Comparison of ENCODE assay signal across 8 cellular contexts in genomic region chr19:10270616-10271394, GRCh38. TPM values are rescaled to one million over a fixed set of nuclear protein-coding genes. Genes with fewer than 3 reads are reported as not detected.
A peak's percentile ranks its signal among the peaks of the same experiment; 100 is the strongest.
DNase-seq lines count a peak whose midpoint lies in the region; ATAC-seq and TF ChIP-seq lines count a peak whose summit lies in the region.

A gene with protein sequence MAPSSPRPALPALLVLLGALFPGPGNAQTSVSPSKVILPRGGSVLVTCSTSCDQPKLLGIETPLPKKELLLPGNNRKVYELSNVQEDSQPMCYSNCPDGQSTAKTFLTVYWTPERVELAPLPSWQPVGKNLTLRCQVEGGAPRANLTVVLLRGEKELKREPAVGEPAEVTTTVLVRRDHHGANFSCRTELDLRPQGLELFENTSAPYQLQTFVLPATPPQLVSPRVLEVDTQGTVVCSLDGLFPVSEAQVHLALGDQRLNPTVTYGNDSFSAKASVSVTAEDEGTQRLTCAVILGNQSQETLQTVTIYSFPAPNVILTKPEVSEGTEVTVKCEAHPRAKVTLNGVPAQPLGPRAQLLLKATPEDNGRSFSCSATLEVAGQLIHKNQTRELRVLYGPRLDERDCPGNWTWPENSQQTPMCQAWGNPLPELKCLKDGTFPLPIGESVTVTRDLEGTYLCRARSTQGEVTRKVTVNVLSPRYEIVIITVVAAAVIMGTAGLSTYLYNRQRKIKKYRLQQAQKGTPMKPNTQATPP (plus strand): TSS chr19:10271120. CDS start chr19:10271160, 40 bp downstream.

- H3K27me3 ChIP-seq in SK-N-SH (ENCODE audit: insufficient read depth) (no peaks in the 10 kb centered on the region), cardiac muscle cell (peaks cover 33% of the 10 kb centered on the region)

- H3K79me2 ChIP-seq in SK-N-SH (ENCODE audit: insufficient read depth) = no peaks in the 10 kb centered on the region

- intact Hi-C loops in posterior vena cava (cut with DNase I) = no loop called here

- H2AFZ ChIP-seq in SK-N-SH (ENCODE audit: low read depth) = peak within 1 kb of the TSS; percentile 73; the same call in 1 of the 2 replicates

- H3K4me3 ChIP-seq in SK-N-SH (ENCODE audit: low read depth in 2 of 2, low read length in 1 of 2) (peak within 1 kb of the TSS; percentile 26 to 27), cardiac muscle cell (peak within 1 kb of the TSS; percentile 25)

- ATAC-seq in HG03342 (IDR thresholded peaks at IDR 0.05; ENCODE audit: unreplicated experiment) = peak; percentile 43

- POLR2A ChIA-PET in SK-N-SH (lab: Yijun Ruan, JAX) = interaction anchor here (1.0 to 1.4 kb wide), 2 partner anchors 44 to 46 kb away, joined by 3 to 5 read pairs; no protein-coding TSS in a partner anchor
- POLR2A ChIA-PET in HEK293T (lab: Yijun Ruan, JAX) = interaction anchor here (0.5 to 3.5 kb wide), 4 partner anchors 19 to 118 kb away, joined by 3 to 23 read pairs (median 8); partner anchors contain the start of genes ICAM5 and TYK2

- 8% methylated on average over 33 of the region's 51 CpGs for WGBS in SK-N-SH (ENCODE audit: low lambda C conversion rate)

- CTCF ChIA-PET in SK-N-SH (lab: Yijun Ruan, JAX) (interaction anchor here (0.6 to 17.2 kb wide), 24 partner anchors 8 to 338 kb away, joined by 3 to 596 read pairs (median 7); partner anchors contain the start of genes CDC37, FDX2, ICAM4 and ICAM5), HEK293T (lab: Yijun Ruan, JAX) (interaction anchor here (0.6 to 3.5 kb wide), 3 partner anchors 18 to 121 kb away, joined by 3 to 45 read pairs (median 3); no protein-coding TSS in a partner anchor)

- DNase-seq in NCI-H345 (lab: John Stamatoyannopoulos, UW) (peak; percentile 12), NCI-H345 treated with DMSO at 0.1 percent for 48 hours (lab: John Stamatoyannopoulos, UW; ENCODE audit: unreplicated experiment) (no peak), SK-N-SH (peak; percentile 52), cardiac muscle cell (ENCODE audit: low read depth in 1 of 2, low spot score in 1 of 2) (peak in 1 of 2 donors; percentile 95), posterior vena cava (ENCODE audit: low spot score) (peak; percentile 98), HEK293T (ENCODE audit: extremely low spot score) (no peak)
- DNase-seq in activated naive CD4-positive, alpha-beta T cell treated with Interleukin-2 at 50 U/mL for 16 hours = peak; percentile 80

- no peaks in the 10 kb centered on the region for H3K36me3 ChIP-seq in SK-N-SH (replicated peaks in 1 of 2; ENCODE audit: control insufficient read depth in 1 of 2, insufficient read depth in 2 of 2, low read length in 1 of 2)
- no peaks in the 10 kb centered on the region for H3K36me3 ChIP-seq in cardiac muscle cell

- no peak for TF ChIP-seq RAD21 in SK-N-SH (IDR thresholded peaks at IDR 0.05; ENCODE audit: low read length)

- H4K20me1 ChIP-seq in SK-N-SH (ENCODE audit: insufficient read depth) = no peaks in the 10 kb centered on the region

- H3K9me2 ChIP-seq in SK-N-SH = no peaks in the 10 kb centered on the region

- no peak within 1 kb of the TSS for H3K27ac ChIP-seq in SK-N-SH (ENCODE audit: low read depth in 2 of 2, low read length in 1 of 2)
- no peak within 1 kb of the TSS for H3K27ac ChIP-seq in cardiac muscle cell

- H3K4me1 ChIP-seq in SK-N-SH (ENCODE audit: control insufficient read depth in 1 of 2, insufficient read depth in 2 of 2, low read depth in 1 of 2, low read length in 1 of 2) = peaks cover 0 to 4% of the 10 kb centered on the region in 2 experiments; a peak in 2 of 4 replicates
- no peaks in the 10 kb centered on the region for H3K4me1 ChIP-seq in cardiac muscle cell (ENCODE audit: low read depth)

- H3F3A ChIP-seq in SK-N-SH (replicated peaks; ENCODE audit: insufficient read depth) = peaks cover 2% of the 10 kb centered on the region

- peak within 1 kb of the TSS; percentile 59 for H3K4me2 ChIP-seq in SK-N-SH

- TF ChIP-seq CTCF in SK-N-SH (IDR thresholded peaks at IDR 0.05) = no peak
- no peak for TF ChIP-seq CTCF in cardiac muscle cell (IDR thresholded peaks at IDR 0.05; ENCODE audit: low read depth, low read length)

- no peak for TF ChIP-seq EP300 in SK-N-SH (IDR thresholded peaks at IDR 0.05; ENCODE audit: borderline replicate concordance in 1 of 2, low read depth in 1 of 2, low read length in 1 of 2)

- H3K9me3 ChIP-seq in SK-N-SH (no peaks in the 10 kb centered on the region), cardiac muscle cell (ENCODE audit: low read depth) (no peaks in the 10 kb centered on the region)

- no peak within 1 kb of the TSS for H3K9ac ChIP-seq in SK-N-SH

TF ChIP-seq in SK-N-SH, 30 proteins besides CTCF, POLR2A, EP300 and RAD21 (continues in another document):
- TF ChIP-seq, protein P1, sequence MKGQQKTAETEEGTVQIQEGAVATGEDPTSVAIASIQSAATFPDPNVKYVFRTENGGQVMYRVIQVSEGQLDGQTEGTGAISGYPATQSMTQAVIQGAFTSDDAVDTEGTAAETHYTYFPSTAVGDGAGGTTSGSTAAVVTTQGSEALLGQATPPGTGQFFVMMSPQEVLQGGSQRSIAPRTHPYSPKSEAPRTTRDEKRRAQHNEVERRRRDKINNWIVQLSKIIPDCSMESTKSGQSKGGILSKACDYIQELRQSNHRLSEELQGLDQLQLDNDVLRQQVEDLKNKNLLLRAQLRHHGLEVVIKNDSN (IDR thresholded peaks at IDR 0.05; ENCODE audit: borderline replicate concordance, low read depth) = peak; percentile 23; the same call in 1 of the 2 replicates
- TF ChIP-seq, protein P2, sequence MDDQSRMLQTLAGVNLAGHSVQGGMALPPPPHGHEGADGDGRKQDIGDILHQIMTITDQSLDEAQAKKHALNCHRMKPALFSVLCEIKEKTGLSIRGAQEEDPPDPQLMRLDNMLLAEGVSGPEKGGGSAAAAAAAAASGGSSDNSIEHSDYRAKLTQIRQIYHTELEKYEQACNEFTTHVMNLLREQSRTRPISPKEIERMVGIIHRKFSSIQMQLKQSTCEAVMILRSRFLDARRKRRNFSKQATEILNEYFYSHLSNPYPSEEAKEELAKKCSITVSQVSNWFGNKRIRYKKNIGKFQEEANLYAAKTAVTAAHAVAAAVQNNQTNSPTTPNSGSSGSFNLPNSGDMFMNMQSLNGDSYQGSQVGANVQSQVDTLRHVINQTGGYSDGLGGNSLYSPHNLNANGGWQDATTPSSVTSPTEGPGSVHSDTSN (IDR thresholded peaks at IDR 0.05) = no peak
- no peak for TF ChIP-seq TCF12 (IDR thresholded peaks at IDR 0.05)
- TF ChIP-seq MAX (IDR thresholded peaks at IDR 0.05; ENCODE audit: low read depth) = peak; percentile 85; the same call in 1 of the 2 replicates
- peak; percentile 60 for TF ChIP-seq GABPA (IDR thresholded peaks at IDR 0.05; ENCODE audit: low read depth)
- TF ChIP-seq, protein P3, sequence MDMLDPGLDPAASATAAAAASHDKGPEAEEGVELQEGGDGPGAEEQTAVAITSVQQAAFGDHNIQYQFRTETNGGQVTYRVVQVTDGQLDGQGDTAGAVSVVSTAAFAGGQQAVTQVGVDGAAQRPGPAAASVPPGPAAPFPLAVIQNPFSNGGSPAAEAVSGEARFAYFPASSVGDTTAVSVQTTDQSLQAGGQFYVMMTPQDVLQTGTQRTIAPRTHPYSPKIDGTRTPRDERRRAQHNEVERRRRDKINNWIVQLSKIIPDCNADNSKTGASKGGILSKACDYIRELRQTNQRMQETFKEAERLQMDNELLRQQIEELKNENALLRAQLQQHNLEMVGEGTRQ (IDR thresholded peaks at IDR 0.05; ENCODE audit: borderline replicate concordance, low read depth, low read length) = no peak
- no peak for TF ChIP-seq GATA2 (CRISPR knock-in tag; IDR thresholded peaks at IDR 0.05)

TF ChIP-seq in HEK293T, 16 proteins besides CTCF, POLR2A, EP300 and RAD21:
- TF ChIP-seq FOXA1 (IDR thresholded peaks at IDR 0.05) (no peak), ZNF384 (IDR thresholded peaks at IDR 0.05) (no peak), ARNT (IDR thresholded peaks at IDR 0.05) (no peak), SP1 (IDR thresholded peaks at IDR 0.05) (no peak), L3MBTL2 (conservative IDR thresholded peaks at IDR 0.05) (no peak), NFRKB (IDR thresholded peaks at IDR 0.05) (no peak), FOXM1 (IDR thresholded peaks at IDR 0.05; ENCODE audit: borderline replicate concordance) (no peak), LEF1 (IDR thresholded peaks at IDR 0.05; ENCODE audit: borderline replicate concordance) (no peak), HDGF (IDR thresholded peaks at IDR 0.05; ENCODE audit: borderline replicate concordance) (no peak), ELF4 (IDR thresholded peaks at IDR 0.05) (no peak), SUZ12 (IDR thresholded peaks at IDR 0.05) (no peak), TARDBP (IDR thresholded peaks at IDR 0.05) (no peak), CTBP1 (IDR thresholded peaks at IDR 0.05; ENCODE audit: borderline replicate concordance) (no peak), FOXK2 (IDR thresholded peaks at IDR 0.05) (no peak), BHLHE40 (IDR thresholded peaks at IDR 0.05; ENCODE audit: borderline replicate concordance) (no peak)
- TF ChIP-seq, protein P4, sequence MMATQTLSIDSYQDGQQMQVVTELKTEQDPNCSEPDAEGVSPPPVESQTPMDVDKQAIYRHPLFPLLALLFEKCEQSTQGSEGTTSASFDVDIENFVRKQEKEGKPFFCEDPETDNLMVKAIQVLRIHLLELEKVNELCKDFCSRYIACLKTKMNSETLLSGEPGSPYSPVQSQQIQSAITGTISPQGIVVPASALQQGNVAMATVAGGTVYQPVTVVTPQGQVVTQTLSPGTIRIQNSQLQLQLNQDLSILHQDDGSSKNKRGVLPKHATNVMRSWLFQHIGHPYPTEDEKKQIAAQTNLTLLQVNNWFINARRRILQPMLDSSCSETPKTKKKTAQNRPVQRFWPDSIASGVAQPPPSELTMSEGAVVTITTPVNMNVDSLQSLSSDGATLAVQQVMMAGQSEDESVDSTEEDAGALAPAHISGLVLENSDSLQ (IDR thresholded peaks at IDR 0.05) = no peak

RNA-seq across cellular contexts. Expression of the gene that starts here (rescaled TPM):
- polyA plus RNA-seq in SK-N-SH (2012; rRNA removed) (14.5 and 14.8 TPM in 2 replicates), cardiac muscle cell (0.50 and 0.77 TPM in 2 replicates)
- 7.0 and 9.5 TPM in 2 replicates for polyA plus RNA-seq in SK-N-SH (2012; cell fraction: cytosol; rRNA removed)
- 27.0 and 35.4 TPM in 2 replicates for polyA plus RNA-seq in SK-N-SH (2012; cell fraction: nucleus; rRNA removed)
- total RNA-seq in cardiac muscle cell (0.18 and 0.57 TPM in 2 replicates), posterior vena cava (10 to 100 TPM; 21.0 to 21.9 TPM)

Comparison
In these comparisons a context has a peak if more than half of its experiments do, and no peak if none do; other contexts are left out.
1. RNA of the gene that starts here (total RNA-seq): 21.0 to 21.9 TPM in posterior vena cava; 0.18 to 0.57 TPM in cardiac muscle cell; every median in the first group is over 10 times any median in the second.
2. DNase-seq: peak in NCI-H345 (single experiment), SK-N-SH (single experiment), activated naive CD4-positive, alpha-beta T cell treated with Interleukin-2 at 50 U/mL for 16 hours (single experiment) and posterior vena cava (single experiment); none in NCI-H345 treated with DMSO at 0.1 percent for 48 hours (single experiment) and HEK293T (single experiment).